In the genomic region with DNA sequence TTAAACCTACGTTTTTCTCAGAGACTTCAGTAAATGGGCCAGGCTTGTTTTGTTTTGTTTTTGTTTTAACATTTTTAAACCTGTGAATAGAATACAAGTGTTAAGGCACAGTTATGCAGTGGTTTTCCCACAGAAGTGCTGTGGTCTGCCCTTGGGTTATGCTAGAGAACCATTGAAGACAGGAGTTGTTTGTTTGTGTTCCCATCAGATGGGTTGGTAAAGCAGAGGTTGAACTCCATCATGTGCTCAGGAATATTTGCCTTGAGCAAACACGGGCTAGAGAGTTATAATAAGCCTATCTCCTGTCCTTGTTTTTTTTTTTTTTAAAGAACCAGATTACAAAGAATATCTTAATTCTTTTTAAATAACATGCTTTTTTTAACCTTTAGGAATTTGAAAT, we compare ENCODE assay signal across 1 cellular context.
TF ChIP-seq lines count a peak whose summit lies in the region.

No MANE protein-coding gene starts in this region.

TF ChIP-seq in HepG2, 621 proteins besides CTCF, POLR2A, EP300 and RAD21 (continued from another document and continues in another):
- TF ChIP-seq, protein P1, sequence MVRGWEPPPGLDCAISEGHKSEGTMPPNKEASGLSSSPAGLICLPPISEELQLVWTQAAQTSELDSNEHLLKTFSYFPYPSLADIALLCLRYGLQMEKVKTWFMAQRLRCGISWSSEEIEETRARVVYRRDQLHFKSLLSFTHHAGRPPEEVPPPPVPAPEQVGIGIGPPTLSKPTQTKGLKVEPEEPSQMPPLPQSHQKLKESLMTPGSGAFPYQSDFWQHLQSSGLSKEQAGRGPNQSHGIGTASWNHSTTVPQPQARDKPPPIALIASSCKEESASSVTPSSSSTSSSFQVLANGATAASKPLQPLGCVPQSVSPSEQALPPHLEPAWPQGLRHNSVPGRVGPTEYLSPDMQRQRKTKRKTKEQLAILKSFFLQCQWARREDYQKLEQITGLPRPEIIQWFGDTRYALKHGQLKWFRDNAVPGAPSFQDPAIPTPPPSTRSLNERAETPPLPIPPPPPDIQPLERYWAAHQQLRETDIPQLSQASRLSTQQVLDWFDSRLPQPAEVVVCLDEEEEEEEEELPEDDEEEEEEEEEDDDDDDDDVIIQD (CRISPR knock-in tag; IDR thresholded peaks at IDR 0.05; ENCODE audit: low read depth), result peak; percentile 70; the same call in 1 of the 2 replicates
- TF ChIP-seq NCOA5 (CRISPR knock-in tag; IDR thresholded peaks at IDR 0.05) (no peak), CBX5 (CRISPR knock-in tag; IDR thresholded peaks at IDR 0.05; ENCODE audit: borderline replicate concordance) (no peak), CHCHD3 (CRISPR knock-in tag; IDR thresholded peaks at IDR 0.05) (no peak), HMG20B (CRISPR knock-in tag; conservative IDR thresholded peaks at IDR 0.05) (0 out of 2 replicates have a peak, but pooled peaks have one; percentile 44), ZBTB8A (CRISPR knock-in tag; IDR thresholded peaks at IDR 0.05; ENCODE audit: borderline replicate concordance, low read depth) (no peak), FOXA3 (CRISPR knock-in tag; IDR thresholded peaks at IDR 0.05) (peak; percentile 85), HNF4A (CRISPR knock-in tag; IDR thresholded peaks at IDR 0.05) (peak; percentile 70), FOXO1 (CRISPR knock-in tag; IDR thresholded peaks at IDR 0.05) (peak; percentile 75), SALL1 (CRISPR knock-in tag; IDR thresholded peaks at IDR 0.05) (peak; percentile 66; the same call in 1 of the 2 replicates), SOX5 (CRISPR knock-in tag; IDR thresholded peaks at IDR 0.05; ENCODE audit: borderline replicate concordance) (peak; percentile 79; the same call in 1 of the 2 replicates), ISL2 (CRISPR knock-in tag; IDR thresholded peaks at IDR 0.05) (peak; percentile 47; the same call in 1 of the 2 replicates), RFX5 (IDR thresholded peaks at IDR 0.05; ENCODE audit: low read depth, low read length) (no peak), HDAC6 (IDR thresholded peaks at IDR 0.05; ENCODE audit: low read depth, low read length) (no peak), ZNF350 (CRISPR knock-in tag; IDR thresholded peaks at IDR 0.05; ENCODE audit: borderline replicate concordance, low read depth) (no peak), ZNF878 (CRISPR knock-in tag; IDR thresholded peaks at IDR 0.05) (no peak), FOXP1 (IDR thresholded peaks at IDR 0.05) (no peak), FOXP1 (CRISPR knock-in tag; IDR thresholded peaks at IDR 0.05) (peak; percentile 92)
- TF ChIP-seq, protein P2, sequence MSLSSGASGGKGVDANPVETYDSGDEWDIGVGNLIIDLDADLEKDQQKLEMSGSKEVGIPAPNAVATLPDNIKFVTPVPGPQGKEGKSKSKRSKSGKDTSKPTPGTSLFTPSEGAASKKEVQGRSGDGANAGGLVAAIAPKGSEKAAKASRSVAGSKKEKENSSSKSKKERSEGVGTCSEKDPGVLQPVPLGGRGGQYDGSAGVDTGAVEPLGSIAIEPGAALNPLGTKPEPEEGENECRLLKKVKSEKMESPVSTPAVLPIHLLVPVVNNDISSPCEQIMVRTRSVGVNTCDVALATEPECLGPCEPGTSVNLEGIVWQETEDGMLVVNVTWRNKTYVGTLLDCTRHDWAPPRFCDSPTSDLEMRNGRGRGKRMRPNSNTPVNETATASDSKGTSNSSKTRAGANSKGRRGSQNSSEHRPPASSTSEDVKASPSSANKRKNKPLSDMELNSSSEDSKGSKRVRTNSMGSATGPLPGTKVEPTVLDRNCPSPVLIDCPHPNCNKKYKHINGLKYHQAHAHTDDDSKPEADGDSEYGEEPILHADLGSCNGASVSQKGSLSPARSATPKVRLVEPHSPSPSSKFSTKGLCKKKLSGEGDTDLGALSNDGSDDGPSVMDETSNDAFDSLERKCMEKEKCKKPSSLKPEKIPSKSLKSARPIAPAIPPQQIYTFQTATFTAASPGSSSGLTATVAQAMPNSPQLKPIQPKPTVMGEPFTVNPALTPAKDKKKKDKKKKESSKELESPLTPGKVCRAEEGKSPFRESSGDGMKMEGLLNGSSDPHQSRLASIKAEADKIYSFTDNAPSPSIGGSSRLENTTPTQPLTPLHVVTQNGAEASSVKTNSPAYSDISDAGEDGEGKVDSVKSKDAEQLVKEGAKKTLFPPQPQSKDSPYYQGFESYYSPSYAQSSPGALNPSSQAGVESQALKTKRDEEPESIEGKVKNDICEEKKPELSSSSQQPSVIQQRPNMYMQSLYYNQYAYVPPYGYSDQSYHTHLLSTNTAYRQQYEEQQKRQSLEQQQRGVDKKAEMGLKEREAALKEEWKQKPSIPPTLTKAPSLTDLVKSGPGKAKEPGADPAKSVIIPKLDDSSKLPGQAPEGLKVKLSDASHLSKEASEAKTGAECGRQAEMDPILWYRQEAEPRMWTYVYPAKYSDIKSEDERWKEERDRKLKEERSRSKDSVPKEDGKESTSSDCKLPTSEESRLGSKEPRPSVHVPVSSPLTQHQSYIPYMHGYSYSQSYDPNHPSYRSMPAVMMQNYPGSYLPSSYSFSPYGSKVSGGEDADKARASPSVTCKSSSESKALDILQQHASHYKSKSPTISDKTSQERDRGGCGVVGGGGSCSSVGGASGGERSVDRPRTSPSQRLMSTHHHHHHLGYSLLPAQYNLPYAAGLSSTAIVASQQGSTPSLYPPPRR (CRISPR knock-in tag; IDR thresholded peaks at IDR 0.05; ENCODE audit: borderline replicate concordance), result peak; percentile 39; the same call in 1 of the 2 replicates
- TF ChIP-seq, protein P3, sequence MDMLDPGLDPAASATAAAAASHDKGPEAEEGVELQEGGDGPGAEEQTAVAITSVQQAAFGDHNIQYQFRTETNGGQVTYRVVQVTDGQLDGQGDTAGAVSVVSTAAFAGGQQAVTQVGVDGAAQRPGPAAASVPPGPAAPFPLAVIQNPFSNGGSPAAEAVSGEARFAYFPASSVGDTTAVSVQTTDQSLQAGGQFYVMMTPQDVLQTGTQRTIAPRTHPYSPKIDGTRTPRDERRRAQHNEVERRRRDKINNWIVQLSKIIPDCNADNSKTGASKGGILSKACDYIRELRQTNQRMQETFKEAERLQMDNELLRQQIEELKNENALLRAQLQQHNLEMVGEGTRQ (IDR thresholded peaks at IDR 0.05; ENCODE audit: low read depth, low read length), result peak; percentile 38; the same call in 1 of the 2 replicates
- TF ChIP-seq, protein P3 (CRISPR knock-in tag; IDR thresholded peaks at IDR 0.05; ENCODE audit: borderline replicate concordance), result peak; percentile 28; the same call in 1 of the 2 replicates
- TF ChIP-seq, protein P4, sequence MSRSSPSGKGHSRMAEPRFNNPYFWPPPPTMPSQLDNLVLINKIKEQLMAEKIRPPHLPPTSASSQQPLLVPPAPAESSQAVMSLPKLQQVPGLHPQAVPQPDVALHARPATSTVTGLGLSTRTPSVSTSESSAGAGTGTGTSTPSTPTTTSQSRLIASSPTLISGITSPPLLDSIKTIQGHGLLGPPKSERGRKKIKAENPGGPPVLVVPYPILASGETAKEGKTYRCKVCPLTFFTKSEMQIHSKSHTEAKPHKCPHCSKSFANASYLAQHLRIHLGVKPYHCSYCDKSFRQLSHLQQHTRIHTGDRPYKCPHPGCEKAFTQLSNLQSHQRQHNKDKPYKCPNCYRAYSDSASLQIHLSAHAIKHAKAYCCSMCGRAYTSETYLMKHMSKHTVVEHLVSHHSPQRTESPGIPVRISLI (CRISPR knock-in tag; IDR thresholded peaks at IDR 0.05; ENCODE audit: borderline replicate concordance), result peak; percentile 94
- TF ChIP-seq, protein P5, sequence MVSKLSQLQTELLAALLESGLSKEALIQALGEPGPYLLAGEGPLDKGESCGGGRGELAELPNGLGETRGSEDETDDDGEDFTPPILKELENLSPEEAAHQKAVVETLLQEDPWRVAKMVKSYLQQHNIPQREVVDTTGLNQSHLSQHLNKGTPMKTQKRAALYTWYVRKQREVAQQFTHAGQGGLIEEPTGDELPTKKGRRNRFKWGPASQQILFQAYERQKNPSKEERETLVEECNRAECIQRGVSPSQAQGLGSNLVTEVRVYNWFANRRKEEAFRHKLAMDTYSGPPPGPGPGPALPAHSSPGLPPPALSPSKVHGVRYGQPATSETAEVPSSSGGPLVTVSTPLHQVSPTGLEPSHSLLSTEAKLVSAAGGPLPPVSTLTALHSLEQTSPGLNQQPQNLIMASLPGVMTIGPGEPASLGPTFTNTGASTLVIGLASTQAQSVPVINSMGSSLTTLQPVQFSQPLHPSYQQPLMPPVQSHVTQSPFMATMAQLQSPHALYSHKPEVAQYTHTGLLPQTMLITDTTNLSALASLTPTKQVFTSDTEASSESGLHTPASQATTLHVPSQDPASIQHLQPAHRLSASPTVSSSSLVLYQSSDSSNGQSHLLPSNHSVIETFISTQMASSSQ (IDR thresholded peaks at IDR 0.05; ENCODE audit: low read depth), result 0 out of 2 replicates have a peak, but pooled peaks have one; percentile 28
- TF ChIP-seq, protein P5 (CRISPR knock-in tag; IDR thresholded peaks at IDR 0.05; ENCODE audit: borderline replicate concordance), result no peak
- TF ChIP-seq, protein P6, sequence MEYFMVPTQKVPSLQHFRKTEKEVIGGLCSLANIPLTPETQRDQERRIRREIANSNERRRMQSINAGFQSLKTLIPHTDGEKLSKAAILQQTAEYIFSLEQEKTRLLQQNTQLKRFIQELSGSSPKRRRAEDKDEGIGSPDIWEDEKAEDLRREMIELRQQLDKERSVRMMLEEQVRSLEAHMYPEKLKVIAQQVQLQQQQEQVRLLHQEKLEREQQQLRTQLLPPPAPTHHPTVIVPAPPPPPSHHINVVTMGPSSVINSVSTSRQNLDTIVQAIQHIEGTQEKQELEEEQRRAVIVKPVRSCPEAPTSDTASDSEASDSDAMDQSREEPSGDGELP (IDR thresholded peaks at IDR 0.05; ENCODE audit: borderline replicate concordance, low read depth), result peak; percentile 87
- TF ChIP-seq, protein P7, sequence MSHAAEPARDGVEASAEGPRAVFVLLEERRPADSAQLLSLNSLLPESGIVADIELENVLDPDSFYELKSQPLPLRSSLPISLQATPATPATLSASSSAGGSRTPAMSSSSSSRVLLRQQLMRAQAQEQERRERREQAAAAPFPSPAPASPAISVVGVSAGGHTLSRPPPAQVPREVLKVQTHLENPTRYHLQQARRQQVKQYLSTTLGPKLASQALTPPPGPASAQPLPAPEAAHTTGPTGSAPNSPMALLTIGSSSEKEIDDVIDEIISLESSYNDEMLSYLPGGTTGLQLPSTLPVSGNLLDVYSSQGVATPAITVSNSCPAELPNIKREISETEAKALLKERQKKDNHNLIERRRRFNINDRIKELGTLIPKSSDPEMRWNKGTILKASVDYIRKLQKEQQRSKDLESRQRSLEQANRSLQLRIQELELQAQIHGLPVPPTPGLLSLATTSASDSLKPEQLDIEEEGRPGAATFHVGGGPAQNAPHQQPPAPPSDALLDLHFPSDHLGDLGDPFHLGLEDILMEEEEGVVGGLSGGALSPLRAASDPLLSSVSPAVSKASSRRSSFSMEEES (CRISPR knock-in tag; IDR thresholded peaks at IDR 0.05), result peak; percentile 98
- TF ChIP-seq, protein P8, sequence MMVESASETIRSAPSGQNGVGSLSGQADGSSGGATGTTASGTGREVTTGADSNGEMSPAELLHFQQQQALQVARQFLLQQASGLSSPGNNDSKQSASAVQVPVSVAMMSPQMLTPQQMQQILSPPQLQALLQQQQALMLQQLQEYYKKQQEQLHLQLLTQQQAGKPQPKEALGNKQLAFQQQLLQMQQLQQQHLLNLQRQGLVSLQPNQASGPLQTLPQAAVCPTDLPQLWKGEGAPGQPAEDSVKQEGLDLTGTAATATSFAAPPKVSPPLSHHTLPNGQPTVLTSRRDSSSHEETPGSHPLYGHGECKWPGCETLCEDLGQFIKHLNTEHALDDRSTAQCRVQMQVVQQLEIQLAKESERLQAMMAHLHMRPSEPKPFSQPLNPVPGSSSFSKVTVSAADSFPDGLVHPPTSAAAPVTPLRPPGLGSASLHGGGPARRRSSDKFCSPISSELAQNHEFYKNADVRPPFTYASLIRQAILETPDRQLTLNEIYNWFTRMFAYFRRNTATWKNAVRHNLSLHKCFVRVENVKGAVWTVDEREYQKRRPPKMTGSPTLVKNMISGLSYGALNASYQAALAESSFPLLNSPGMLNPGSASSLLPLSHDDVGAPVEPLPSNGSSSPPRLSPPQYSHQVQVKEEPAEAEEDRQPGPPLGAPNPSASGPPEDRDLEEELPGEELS (CRISPR knock-in tag; IDR thresholded peaks at IDR 0.05), result peak; percentile 95
- TF ChIP-seq, protein P9, sequence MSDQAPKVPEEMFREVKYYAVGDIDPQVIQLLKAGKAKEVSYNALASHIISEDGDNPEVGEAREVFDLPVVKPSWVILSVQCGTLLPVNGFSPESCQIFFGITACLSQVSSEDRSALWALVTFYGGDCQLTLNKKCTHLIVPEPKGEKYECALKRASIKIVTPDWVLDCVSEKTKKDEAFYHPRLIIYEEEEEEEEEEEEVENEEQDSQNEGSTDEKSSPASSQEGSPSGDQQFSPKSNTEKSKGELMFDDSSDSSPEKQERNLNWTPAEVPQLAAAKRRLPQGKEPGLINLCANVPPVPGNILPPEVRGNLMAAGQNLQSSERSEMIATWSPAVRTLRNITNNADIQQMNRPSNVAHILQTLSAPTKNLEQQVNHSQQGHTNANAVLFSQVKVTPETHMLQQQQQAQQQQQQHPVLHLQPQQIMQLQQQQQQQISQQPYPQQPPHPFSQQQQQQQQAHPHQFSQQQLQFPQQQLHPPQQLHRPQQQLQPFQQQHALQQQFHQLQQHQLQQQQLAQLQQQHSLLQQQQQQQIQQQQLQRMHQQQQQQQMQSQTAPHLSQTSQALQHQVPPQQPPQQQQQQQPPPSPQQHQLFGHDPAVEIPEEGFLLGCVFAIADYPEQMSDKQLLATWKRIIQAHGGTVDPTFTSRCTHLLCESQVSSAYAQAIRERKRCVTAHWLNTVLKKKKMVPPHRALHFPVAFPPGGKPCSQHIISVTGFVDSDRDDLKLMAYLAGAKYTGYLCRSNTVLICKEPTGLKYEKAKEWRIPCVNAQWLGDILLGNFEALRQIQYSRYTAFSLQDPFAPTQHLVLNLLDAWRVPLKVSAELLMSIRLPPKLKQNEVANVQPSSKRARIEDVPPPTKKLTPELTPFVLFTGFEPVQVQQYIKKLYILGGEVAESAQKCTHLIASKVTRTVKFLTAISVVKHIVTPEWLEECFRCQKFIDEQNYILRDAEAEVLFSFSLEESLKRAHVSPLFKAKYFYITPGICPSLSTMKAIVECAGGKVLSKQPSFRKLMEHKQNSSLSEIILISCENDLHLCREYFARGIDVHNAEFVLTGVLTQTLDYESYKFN (CRISPR knock-in tag; conservative IDR thresholded peaks at IDR 0.05), result peak; percentile 80
